Comparison of ENCODE assay signal across 8 cellular contexts in the genomic region with DNA sequence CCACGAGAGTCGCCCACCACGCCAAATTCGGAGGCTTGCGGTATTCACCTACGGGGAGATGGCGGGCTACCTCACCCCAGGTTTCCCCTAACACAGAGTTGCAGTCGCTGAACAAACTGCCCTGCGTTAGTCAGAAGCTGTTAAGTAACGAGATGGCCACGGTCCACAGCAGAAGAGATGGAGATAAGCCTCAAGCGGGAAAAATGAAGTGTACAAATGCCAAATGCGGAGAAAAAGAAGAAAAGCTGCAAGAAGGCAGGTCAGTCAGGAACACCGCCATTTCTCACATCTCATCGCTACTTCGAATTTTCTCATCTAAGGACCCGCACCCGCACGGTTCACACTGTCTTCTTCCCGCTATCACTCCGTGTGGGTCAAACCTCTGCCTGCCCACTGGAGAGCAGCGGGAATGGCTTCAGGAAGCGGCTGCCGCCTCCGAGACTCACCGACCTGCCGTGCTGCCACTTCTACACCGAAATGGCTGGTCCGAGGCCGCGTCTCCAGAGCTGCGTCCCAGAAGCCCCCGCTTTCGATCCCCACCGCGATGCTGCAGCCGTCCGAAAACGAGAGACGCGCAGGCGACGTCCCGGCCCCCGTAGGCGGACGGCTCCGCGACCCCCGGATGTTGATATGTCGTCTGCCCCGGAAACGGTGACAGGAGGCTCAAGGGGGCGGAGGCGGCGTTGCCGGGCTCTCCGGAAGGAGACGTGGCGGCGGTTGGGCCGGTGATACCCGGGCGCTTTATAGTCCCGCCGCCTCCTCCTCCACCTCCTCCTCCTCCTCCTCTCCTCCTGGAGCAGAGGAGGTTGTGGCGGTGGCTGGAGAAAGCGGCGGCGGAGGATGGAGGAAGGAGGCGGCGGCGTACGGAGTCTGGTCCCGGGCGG. TPM values are rescaled to one million over a fixed set of nuclear protein-coding genes. Genes with fewer than 3 reads are reported as not detected.
DNase-seq lines count a peak whose midpoint lies in the region; ATAC-seq and TF ChIP-seq lines count a peak whose summit lies in the region.

A gene with protein sequence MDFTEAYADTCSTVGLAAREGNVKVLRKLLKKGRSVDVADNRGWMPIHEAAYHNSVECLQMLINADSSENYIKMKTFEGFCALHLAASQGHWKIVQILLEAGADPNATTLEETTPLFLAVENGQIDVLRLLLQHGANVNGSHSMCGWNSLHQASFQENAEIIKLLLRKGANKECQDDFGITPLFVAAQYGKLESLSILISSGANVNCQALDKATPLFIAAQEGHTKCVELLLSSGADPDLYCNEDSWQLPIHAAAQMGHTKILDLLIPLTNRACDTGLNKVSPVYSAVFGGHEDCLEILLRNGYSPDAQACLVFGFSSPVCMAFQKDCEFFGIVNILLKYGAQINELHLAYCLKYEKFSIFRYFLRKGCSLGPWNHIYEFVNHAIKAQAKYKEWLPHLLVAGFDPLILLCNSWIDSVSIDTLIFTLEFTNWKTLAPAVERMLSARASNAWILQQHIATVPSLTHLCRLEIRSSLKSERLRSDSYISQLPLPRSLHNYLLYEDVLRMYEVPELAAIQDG (minus strand): TSS at position 583 of the 884 bp plus-strand sequence. CDS start 21,381 bp downstream, outside the sequence.
A gene with protein sequence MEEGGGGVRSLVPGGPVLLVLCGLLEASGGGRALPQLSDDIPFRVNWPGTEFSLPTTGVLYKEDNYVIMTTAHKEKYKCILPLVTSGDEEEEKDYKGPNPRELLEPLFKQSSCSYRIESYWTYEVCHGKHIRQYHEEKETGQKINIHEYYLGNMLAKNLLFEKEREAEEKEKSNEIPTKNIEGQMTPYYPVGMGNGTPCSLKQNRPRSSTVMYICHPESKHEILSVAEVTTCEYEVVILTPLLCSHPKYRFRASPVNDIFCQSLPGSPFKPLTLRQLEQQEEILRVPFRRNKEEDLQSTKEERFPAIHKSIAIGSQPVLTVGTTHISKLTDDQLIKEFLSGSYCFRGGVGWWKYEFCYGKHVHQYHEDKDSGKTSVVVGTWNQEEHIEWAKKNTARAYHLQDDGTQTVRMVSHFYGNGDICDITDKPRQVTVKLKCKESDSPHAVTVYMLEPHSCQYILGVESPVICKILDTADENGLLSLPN (plus strand): TSS at position 674 of the 884 bp plus-strand sequence. CDS start 167 bp downstream, at position 841.

- WGBS in adrenal gland, 4 donors = 0 to 1% (median 1%) methylated on average over 22 to 70 of the region's 76 CpGs
- 0% methylated on average over 73 to 76 of the region's 76 CpGs for WGBS in heart right ventricle, 2 donors
- 0% methylated on average over 25 to 38 of the region's 76 CpGs for WGBS in upper lobe of left lung, 2 donors

- H3K36me3 ChIP-seq in adrenal gland (replicated peaks in 1 of 2) (no peaks in the 10 kb centered on the region), heart right ventricle (peaks cover 0 to 7% (median 0%) of the 10 kb centered on the region in 9 donors), upper lobe of left lung (peaks cover 0 to 3% (median 0%) of the 10 kb centered on the region in 4 donors)

- TF ChIP-seq CTCF in GM13976 (IDR thresholded peaks at IDR 0.05; ENCODE audit: borderline replicate concordance, control extremely low read depth, extremely low read depth, insufficient read depth, missing control alignments) (no peak), adrenal gland (IDR thresholded peaks at IDR 0.05) (peak in 1 of 6 experiments; percentile 1), heart right ventricle (IDR thresholded peaks at IDR 0.05) (no peak), upper lobe of left lung (IDR thresholded peaks at IDR 0.05) (peak in 1 of 6 experiments; percentile 27)

- TF ChIP-seq POLR2A in adrenal gland (IDR thresholded peaks at IDR 0.05) (peak in 1 of 2 donors; percentile 71), upper lobe of left lung (IDR thresholded peaks at IDR 0.05) (peak in 3 of 4 donors; percentile 66 to 84 (median 72))

- peak; percentile 96 for ATAC-seq in HG02840 (IDR thresholded peaks at IDR 0.05; ENCODE audit: low FRiP score, unreplicated experiment)
- ATAC-seq in heart right ventricle = peak; percentile 96 to 99 (median 98)
- peak; percentile 96 to 97 for ATAC-seq in upper lobe of left lung (ENCODE audit: low FRiP score in 2 of 2)

- H3K4me1 ChIP-seq in adrenal gland (replicated peaks in 1 of 2) = peaks cover 22 to 39% of the 10 kb centered on the region in 2 donors
- peaks cover 2 to 56% (median 40%) of the 10 kb centered on the region in 9 donors for H3K4me1 ChIP-seq in heart right ventricle
- H3K4me1 ChIP-seq in upper lobe of left lung = peaks cover 25 to 63% (median 50%) of the 10 kb centered on the region in 4 donors

- no peaks in the 10 kb centered on the region for H3K27me3 ChIP-seq in adrenal gland
- no peaks in the 10 kb centered on the region for H3K27me3 ChIP-seq in heart right ventricle
- H3K27me3 ChIP-seq in upper lobe of left lung = no peaks in the 10 kb centered on the region

- H3K27ac ChIP-seq in adrenal gland (peak within 1 kb of the TSS; percentile 50 to 90 (median 84)), heart right ventricle (peak within 1 kb of the TSS; percentile 54 to 91 (median 84)), upper lobe of left lung (peak within 1 kb of the TSS; percentile 81 to 92 (median 87))

- TF ChIP-seq EP300 in upper lobe of left lung (IDR thresholded peaks at IDR 0.05) = peak in 1 of 4 donors; percentile 80

- in situ Hi-C loops in GM13976 (cut with MboI; ENCODE audit: low sequenced_read_pairs, unreplicated experiment) = no loop called here

- peak; percentile 94 for DNase-seq in GM13976 (ENCODE audit: low spot score)
- DNase-seq in NCI-H146 (lab: John Stamatoyannopoulos, UW) = peak; percentile 92
- DNase-seq in T-helper 1 cell = peak; percentile 79 to 91 (median 83)
- peak; percentile 89 to 95 (median 90) for DNase-seq in adrenal gland
- DNase-seq in heart right ventricle = peak; percentile 90 to 91
- peak; percentile 97 for DNase-seq in posterior vena cava (ENCODE audit: low spot score)
- DNase-seq in upper lobe of left lung = peak; percentile 91 to 96

- H3K9me3 ChIP-seq in adrenal gland (replicated peaks in 1 of 3) (no peaks in the 10 kb centered on the region), heart right ventricle (no peaks in the 10 kb centered on the region), upper lobe of left lung (no peaks in the 10 kb centered on the region)

- intact Hi-C loops in adrenal gland (cut with DNase I) (no loop called here), heart right ventricle (cut with DNase I) (no loop called here), posterior vena cava (cut with DNase I) (no loop called here)

- peak within 1 kb of the TSS; percentile 74 to 99 (median 82) for H3K4me3 ChIP-seq in adrenal gland
- peak within 1 kb of the TSS; percentile 69 to 95 (median 88) for H3K4me3 ChIP-seq in heart right ventricle
- H3K4me3 ChIP-seq in upper lobe of left lung = peak within 1 kb of the TSS; percentile 71 to 97 (median 80)

RNA-seq across cellular contexts. Expression of the first gene that starts in this region (rescaled TPM):
- total RNA-seq in adrenal gland = 10 to 100 TPM; 13.2 to 51.3 (median 21.8) TPM
- polyA plus RNA-seq in adrenal gland = 10 to 100 TPM; 10.1 to 15.4 (median 12.3) TPM
- 10 to 100 TPM in 8 of 10 donors, 1 to 10 TPM in 2; 9.7 to 14.4 (median 11.4) TPM for total RNA-seq in heart right ventricle
- polyA plus RNA-seq in heart right ventricle = 1 to 10 TPM; 5.2 to 9.2 TPM
- 10 to 100 TPM; 12.4 to 13.0 TPM for total RNA-seq in posterior vena cava
- total RNA-seq in upper lobe of left lung = 10 to 100 TPM; 16.4 to 54.2 (median 25.2) TPM

RNA-seq across cellular contexts. Expression of the second gene that starts in this region (rescaled TPM):
- total RNA-seq in adrenal gland (100 to 1,000 TPM in 2 of 8 donors, 10 to 100 TPM in 6; 41.6 to 129 (median 56.4) TPM), heart right ventricle (10 to 100 TPM; 30.4 to 48.1 (median 39.5) TPM), posterior vena cava (10 to 100 TPM; 47.7 to 52.7 TPM), upper lobe of left lung (100 to 1,000 TPM in 4 of 6 donors, 10 to 100 TPM in 2; 50.7 to 200 (median 143) TPM)
- polyA plus RNA-seq in adrenal gland (100 to 1,000 TPM in 1 of 3 donors, 10 to 100 TPM in 2; 18.4 to 149 (median 20.8) TPM), heart right ventricle (10 to 100 TPM; 12.6 to 34.6 TPM)

Comparison
In these comparisons a context has a peak if more than half of its experiments do, and no peak if none do; other contexts are left out.
1. Peak in every context shown above with its lines: DNase-seq, ATAC-seq, H3K4me3 ChIP-seq and H3K27ac ChIP-seq.